In the genomic region with DNA sequence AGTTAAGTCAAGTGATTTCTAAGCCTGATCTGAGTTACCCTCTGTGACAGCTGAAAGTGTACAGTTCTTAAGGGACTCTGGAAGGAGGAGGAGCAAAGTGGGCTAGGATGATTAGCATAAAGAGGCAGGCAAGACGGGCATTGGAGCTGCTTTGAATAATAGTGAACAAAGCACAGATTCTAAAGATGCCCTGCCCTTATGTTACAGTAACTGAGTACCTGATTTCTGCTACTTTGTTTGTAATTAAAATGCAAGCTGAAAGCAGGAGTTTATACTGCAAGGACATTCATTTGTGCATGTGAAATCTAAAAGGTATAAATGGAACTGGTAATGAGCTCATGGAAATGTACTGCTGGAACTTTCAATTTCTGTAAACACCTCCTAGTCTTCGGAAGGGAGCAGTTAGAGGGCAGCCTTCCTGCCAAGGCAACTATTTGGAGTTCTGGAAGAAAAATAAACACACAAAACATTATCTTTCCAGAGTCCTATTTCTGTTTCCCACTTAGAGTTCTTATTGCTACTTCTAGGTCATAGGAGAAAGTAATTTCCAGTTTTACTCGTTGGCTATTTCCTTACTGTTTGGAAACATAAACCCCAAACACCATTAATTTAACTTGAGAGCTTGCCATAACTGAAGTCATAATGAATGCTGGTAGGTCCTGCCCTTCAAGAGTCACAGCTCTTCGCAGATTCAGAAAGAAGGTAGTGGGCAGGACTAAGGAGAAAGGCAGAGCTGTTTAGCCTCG, we compare ENCODE assay signal across 1 cellular context.
TF ChIP-seq lines count a peak whose summit lies in the region.

A gene with protein sequence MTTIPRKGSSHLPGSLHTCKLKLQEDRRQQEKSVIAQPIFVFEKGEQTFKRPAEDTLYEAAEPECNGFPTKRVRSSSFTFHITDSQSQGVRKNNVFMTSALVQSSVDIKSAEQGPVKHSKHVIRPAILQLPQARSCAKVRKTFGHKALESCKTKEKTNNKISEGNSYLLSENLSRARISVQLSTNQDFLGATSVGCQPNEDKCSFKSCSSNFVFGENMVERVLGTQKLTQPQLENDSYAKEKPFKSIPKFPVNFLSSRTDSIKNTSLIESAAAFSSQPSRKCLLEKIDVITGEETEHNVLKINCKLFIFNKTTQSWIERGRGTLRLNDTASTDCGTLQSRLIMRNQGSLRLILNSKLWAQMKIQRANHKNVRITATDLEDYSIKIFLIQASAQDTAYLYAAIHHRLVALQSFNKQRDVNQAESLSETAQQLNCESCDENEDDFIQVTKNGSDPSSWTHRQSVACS (minus strand): TSS at position 45 of the 746 bp plus-strand sequence. CDS start 486 bp downstream, outside the sequence.

TF ChIP-seq in HEK293, 187 proteins besides CTCF, POLR2A, EP300 and RAD21 (continued from another document and continues in another):
- TF ChIP-seq, protein P1, sequence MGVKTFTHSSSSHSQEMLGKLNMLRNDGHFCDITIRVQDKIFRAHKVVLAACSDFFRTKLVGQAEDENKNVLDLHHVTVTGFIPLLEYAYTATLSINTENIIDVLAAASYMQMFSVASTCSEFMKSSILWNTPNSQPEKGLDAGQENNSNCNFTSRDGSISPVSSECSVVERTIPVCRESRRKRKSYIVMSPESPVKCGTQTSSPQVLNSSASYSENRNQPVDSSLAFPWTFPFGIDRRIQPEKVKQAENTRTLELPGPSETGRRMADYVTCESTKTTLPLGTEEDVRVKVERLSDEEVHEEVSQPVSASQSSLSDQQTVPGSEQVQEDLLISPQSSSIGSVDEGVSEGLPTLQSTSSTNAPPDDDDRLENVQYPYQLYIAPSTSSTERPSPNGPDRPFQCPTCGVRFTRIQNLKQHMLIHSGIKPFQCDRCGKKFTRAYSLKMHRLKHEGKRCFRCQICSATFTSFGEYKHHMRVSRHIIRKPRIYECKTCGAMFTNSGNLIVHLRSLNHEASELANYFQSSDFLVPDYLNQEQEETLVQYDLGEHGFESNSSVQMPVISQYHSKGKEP (tag by site-specific recombination; IDR thresholded peaks at IDR 0.05) = peak; percentile 97
- TF ChIP-seq ZNF585B (tag by site-specific recombination; IDR thresholded peaks at IDR 0.05) (no peak), ZNF670 (tag by site-specific recombination; IDR thresholded peaks at IDR 0.05; ENCODE audit: low read depth) (no peak), ZNF677 (tag by site-specific recombination; IDR thresholded peaks at IDR 0.05) (no peak), ZNF664 (tag by site-specific recombination; IDR thresholded peaks at IDR 0.05) (no peak), ZNF843 (tag by site-specific recombination; IDR thresholded peaks at IDR 0.05) (peak; percentile 96), OSR2 (tag by site-specific recombination; IDR thresholded peaks at IDR 0.05) (peak; percentile 91), ZNF292 (tag by site-specific recombination; IDR thresholded peaks at IDR 0.05; ENCODE audit: borderline replicate concordance, low read depth) (no peak), ZNF777 (tag by site-specific recombination; IDR thresholded peaks at IDR 0.05; ENCODE audit: borderline replicate concordance) (no peak), ZNF629 (tag by site-specific recombination; IDR thresholded peaks at IDR 0.05) (peak; percentile 82), ZNF776 (tag by site-specific recombination; IDR thresholded peaks at IDR 0.05; ENCODE audit: borderline replicate concordance) (no peak), ZSCAN23 (tag by site-specific recombination; IDR thresholded peaks at IDR 0.05) (no peak), ZNF48 (tag by site-specific recombination; IDR thresholded peaks at IDR 0.05) (no peak), ZNF221 (tag by site-specific recombination; IDR thresholded peaks at IDR 0.05; ENCODE audit: borderline replicate concordance) (no peak), ZNF354C (tag by site-specific recombination; IDR thresholded peaks at IDR 0.05; ENCODE audit: borderline replicate concordance, low read depth) (no peak), ZNF837 (tag by site-specific recombination; IDR thresholded peaks at IDR 0.05) (no peak), ZNF610 (tag by site-specific recombination; IDR thresholded peaks at IDR 0.05; ENCODE audit: borderline replicate concordance) (0 out of 2 replicates have a peak, but pooled peaks have one; percentile 67), ZNF175 (tag by site-specific recombination; IDR thresholded peaks at IDR 0.05) (no peak), ZNF350 (tag by site-specific recombination; IDR thresholded peaks at IDR 0.05) (peak; percentile 92)
- TF ChIP-seq, protein P2, sequence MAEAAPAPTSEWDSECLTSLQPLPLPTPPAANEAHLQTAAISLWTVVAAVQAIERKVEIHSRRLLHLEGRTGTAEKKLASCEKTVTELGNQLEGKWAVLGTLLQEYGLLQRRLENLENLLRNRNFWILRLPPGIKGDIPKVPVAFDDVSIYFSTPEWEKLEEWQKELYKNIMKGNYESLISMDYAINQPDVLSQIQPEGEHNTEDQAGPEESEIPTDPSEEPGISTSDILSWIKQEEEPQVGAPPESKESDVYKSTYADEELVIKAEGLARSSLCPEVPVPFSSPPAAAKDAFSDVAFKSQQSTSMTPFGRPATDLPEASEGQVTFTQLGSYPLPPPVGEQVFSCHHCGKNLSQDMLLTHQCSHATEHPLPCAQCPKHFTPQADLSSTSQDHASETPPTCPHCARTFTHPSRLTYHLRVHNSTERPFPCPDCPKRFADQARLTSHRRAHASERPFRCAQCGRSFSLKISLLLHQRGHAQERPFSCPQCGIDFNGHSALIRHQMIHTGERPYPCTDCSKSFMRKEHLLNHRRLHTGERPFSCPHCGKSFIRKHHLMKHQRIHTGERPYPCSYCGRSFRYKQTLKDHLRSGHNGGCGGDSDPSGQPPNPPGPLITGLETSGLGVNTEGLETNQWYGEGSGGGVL (tag by site-specific recombination; IDR thresholded peaks at IDR 0.05) = no peak
- TF ChIP-seq, protein P3, sequence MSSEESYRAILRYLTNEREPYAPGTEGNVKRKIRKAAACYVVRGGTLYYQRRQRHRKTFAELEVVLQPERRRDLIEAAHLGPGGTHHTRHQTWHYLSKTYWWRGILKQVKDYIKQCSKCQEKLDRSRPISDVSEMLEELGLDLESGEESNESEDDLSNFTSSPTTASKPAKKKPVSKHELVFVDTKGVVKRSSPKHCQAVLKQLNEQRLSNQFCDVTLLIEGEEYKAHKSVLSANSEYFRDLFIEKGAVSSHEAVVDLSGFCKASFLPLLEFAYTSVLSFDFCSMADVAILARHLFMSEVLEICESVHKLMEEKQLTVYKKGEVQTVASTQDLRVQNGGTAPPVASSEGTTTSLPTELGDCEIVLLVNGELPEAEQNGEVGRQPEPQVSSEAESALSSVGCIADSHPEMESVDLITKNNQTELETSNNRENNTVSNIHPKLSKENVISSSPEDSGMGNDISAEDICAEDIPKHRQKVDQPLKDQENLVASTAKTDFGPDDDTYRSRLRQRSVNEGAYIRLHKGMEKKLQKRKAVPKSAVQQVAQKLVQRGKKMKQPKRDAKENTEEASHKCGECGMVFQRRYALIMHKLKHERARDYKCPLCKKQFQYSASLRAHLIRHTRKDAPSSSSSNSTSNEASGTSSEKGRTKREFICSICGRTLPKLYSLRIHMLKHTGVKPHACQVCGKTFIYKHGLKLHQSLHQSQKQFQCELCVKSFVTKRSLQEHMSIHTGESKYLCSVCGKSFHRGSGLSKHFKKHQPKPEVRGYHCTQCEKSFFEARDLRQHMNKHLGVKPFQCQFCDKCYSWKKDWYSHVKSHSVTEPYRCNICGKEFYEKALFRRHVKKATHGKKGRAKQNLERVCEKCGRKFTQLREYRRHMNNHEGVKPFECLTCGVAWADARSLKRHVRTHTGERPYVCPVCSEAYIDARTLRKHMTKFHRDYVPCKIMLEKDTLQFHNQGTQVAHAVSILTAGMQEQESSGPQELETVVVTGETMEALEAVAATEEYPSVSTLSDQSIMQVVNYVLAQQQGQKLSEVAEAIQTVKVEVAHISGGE (tag by site-specific recombination; conservative IDR thresholded peaks at IDR 0.05; ENCODE audit: low read depth) = peak; percentile 26; the same call in 1 of the 2 replicates
- TF ChIP-seq, protein P4, sequence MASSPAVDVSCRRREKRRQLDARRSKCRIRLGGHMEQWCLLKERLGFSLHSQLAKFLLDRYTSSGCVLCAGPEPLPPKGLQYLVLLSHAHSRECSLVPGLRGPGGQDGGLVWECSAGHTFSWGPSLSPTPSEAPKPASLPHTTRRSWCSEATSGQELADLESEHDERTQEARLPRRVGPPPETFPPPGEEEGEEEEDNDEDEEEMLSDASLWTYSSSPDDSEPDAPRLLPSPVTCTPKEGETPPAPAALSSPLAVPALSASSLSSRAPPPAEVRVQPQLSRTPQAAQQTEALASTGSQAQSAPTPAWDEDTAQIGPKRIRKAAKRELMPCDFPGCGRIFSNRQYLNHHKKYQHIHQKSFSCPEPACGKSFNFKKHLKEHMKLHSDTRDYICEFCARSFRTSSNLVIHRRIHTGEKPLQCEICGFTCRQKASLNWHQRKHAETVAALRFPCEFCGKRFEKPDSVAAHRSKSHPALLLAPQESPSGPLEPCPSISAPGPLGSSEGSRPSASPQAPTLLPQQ (tag by site-specific recombination; IDR thresholded peaks at IDR 0.05) = peak; percentile 67; the same call in 1 of the 2 replicates
- TF ChIP-seq, protein P5, sequence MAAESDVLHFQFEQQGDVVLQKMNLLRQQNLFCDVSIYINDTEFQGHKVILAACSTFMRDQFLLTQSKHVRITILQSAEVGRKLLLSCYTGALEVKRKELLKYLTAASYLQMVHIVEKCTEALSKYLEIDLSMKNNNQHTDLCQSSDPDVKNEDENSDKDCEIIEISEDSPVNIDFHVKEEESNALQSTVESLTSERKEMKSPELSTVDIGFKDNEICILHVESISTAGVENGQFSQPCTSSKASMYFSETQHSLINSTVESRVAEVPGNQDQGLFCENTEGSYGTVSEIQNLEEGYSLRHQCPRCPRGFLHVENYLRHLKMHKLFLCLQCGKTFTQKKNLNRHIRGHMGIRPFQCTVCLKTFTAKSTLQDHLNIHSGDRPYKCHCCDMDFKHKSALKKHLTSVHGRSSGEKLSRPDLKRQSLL (tag by site-specific recombination; IDR thresholded peaks at IDR 0.05) = peak; percentile 36; the same call in 1 of the 2 replicates
- TF ChIP-seq, protein P6, sequence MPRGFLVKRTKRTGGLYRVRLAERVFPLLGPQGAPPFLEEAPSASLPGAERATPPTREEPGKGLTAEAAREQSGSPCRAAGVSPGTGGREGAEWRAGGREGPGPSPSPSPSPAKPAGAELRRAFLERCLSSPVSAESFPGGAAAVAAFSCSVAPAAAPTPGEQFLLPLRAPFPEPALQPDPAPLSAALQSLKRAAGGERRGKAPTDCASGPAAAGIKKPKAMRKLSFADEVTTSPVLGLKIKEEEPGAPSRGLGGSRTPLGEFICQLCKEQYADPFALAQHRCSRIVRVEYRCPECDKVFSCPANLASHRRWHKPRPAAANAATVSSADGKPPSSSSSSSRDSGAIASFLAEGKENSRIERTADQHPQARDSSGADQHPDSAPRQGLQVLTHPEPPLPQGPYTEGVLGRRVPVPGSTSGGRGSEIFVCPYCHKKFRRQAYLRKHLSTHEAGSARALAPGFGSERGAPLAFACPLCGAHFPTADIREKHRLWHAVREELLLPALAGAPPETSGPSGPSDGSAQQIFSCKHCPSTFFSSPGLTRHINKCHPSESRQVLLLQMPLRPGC (tag by site-specific recombination; IDR thresholded peaks at IDR 0.05) = peak; percentile 52; the same call in 1 of the 2 replicates
- TF ChIP-seq, protein P7, sequence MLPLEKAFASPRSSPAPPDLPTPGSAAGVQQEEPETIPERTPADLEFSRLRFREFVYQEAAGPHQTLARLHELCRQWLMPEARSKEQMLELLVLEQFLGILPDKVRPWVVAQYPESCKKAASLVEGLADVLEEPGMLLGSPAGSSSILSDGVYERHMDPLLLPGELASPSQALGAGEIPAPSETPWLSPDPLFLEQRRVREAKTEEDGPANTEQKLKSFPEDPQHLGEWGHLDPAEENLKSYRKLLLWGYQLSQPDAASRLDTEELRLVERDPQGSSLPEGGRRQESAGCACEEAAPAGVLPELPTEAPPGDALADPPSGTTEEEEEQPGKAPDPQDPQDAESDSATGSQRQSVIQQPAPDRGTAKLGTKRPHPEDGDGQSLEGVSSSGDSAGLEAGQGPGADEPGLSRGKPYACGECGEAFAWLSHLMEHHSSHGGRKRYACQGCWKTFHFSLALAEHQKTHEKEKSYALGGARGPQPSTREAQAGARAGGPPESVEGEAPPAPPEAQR (tag by site-specific recombination; IDR thresholded peaks at IDR 0.05) = no peak
- TF ChIP-seq, protein P8, sequence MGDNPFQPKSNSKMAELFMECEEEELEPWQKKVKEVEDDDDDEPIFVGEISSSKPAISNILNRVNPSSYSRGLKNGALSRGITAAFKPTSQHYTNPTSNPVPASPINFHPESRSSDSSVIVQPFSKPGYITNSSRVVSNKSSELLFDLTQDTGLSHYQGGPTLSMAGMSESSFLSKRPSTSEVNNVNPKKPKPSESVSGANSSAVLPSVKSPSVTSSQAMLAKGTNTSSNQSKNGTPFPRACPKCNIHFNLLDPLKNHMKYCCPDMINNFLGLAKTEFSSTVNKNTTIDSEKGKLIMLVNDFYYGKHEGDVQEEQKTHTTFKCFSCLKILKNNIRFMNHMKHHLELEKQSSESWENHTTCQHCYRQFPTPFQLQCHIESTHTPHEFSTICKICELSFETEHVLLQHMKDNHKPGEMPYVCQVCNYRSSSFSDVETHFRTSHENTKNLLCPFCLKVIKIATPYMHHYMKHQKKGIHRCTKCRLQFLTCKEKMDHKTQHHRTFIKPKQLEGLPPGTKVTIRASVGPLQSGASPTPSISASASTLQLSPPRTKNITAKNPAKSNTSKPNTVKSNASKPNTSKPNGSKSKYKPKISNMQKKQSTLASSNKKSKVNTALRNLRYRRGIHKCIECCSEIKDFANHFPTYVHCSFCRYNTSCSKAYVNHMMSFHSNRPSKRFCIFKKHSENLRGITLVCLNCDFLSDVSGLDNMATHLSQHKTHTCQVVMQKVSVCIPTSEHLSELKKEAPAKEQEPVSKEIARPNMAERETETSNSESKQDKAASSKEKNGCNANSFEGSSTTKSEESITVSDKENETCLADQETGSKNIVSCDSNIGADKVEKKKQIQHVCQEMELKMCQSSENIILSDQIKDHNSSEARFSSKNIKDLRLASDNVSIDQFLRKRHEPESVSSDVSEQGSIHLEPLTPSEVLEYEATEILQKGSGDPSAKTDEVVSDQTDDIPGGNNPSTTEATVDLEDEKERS (tag by site-specific recombination; IDR thresholded peaks at IDR 0.05) = no peak
- TF ChIP-seq, protein P9, sequence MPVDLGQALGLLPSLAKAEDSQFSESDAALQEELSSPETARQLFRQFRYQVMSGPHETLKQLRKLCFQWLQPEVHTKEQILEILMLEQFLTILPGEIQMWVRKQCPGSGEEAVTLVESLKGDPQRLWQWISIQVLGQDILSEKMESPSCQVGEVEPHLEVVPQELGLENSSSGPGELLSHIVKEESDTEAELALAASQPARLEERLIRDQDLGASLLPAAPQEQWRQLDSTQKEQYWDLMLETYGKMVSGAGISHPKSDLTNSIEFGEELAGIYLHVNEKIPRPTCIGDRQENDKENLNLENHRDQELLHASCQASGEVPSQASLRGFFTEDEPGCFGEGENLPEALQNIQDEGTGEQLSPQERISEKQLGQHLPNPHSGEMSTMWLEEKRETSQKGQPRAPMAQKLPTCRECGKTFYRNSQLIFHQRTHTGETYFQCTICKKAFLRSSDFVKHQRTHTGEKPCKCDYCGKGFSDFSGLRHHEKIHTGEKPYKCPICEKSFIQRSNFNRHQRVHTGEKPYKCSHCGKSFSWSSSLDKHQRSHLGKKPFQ (tag by site-specific recombination; IDR thresholded peaks at IDR 0.05) = no peak
